ENCODE assay signal across 12 cellular contexts in the genomic region with DNA sequence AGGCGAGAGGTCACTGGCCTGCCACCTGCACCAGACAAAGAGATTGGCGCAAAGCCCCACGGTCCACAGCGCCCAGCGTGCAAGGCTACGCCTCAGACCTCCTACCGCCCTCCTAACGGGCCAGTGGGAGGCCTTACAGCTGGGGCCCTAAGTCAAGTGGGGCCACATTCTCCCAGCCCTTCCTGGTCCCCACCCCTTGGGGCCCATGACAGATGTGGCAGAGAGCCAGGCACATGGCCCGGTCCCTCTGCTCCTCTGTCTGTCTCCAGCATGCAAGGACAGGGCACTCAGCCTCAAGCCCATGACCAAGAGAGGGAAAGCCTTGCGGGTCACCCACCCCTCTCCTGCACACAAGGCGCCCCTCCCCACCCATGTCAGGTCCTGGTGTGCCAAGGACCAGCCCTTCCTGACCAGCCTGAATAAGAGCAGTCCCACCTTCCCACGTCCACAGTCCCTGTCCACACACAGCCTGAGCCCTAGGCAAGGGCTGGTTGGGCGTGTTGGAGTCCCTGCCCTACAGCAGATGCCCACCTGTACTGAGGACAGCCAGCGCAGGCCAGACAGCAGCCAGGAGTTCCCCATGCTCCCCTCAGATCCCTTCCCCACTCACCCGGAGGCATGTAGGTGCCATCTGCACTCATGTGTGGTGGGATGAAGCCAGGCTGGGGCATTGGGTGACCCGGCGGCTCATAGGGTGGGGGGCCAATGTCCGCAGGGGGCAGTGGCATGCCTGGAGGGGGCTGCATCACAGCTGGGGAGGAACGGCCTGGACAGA. TPM values are rescaled to one million over a fixed set of nuclear protein-coding genes. Genes with fewer than 3 reads are reported as not detected.
A peak's percentile ranks its signal among the peaks of the same experiment; 100 is the strongest.
DNase-seq lines count a peak whose midpoint lies in the region; ATAC-seq and TF ChIP-seq lines count a peak whose summit lies in the region.
"Had no signal": no experiment of that assay in that cellular context is flagged by ENCODE, and none has a peak within 500 bp of the region (broad histone marks: within the 10 kb centered on the region; RNA-seq: fewer than 3 reads in every experiment).

No MANE protein-coding gene starts in this region.

- peaks cover 27 to 74% (median 49%) of the 10 kb centered on the region in 4 donors for H3K4me1 Mint-ChIP-seq in naive thymus-derived CD8-positive, alpha-beta T cell

- no peak overlapping the region; a peak in 1 of 20 replicates for H3K4me3 ChIP-seq in BLaER1 treated with 17β-estradiol and CSF1 and Interleukin-3, amounts not matched to agents 10 nM and 100 nM
- no peak overlapping the region for H3K4me3 ChIP-seq in HEK293 (ENCODE audit: low read depth, low read length)
- H3K4me3 ChIP-seq in dorsolateral prefrontal cortex, result no peak overlapping the region
- H3K4me3 ChIP-seq: mucosa of descending colon, SJSA1 had no signal

- peaks cover 47 to 70% (median 58%) of the 10 kb centered on the region in 11 experiments for H3K36me3 ChIP-seq in BLaER1 treated with 17β-estradiol and CSF1 and Interleukin-3, amounts not matched to agents 10 nM and 100 nM
- peaks cover 0 to 65% of the 10 kb centered on the region in 2 experiments; a peak in 2 of 3 replicates for H3K36me3 ChIP-seq in HEK293 (ENCODE audit: control insufficient read depth in 2 of 2, insufficient read depth in 1 of 2, low read length in 2 of 2)

- H3K9me3 ChIP-seq in BLaER1 treated with 17β-estradiol and CSF1 and Interleukin-3, amounts not matched to agents 10 nM and 100 nM (replicated peaks in 1 of 11), result no peaks in the 10 kb centered on the region
- no peaks in the 10 kb centered on the region for H3K9me3 ChIP-seq in HEK293 (ENCODE audit: control insufficient read depth, insufficient read depth, low read depth, low read length)
- H3K9me3 ChIP-seq: mucosa of descending colon, SJSA1 had no signal

- peak overlapping the region in 4 of 10 donors; percentile 15 to 59 (median 42) for H3K4me3 Mint-ChIP-seq in naive thymus-derived CD8-positive, alpha-beta T cell

- peaks cover 0 to 100% (median 64%) of the 10 kb centered on the region in 11 experiments; a peak in 18 of 22 replicates for H4K20me1 ChIP-seq in BLaER1 treated with 17β-estradiol and CSF1 and Interleukin-3, amounts not matched to agents 10 nM and 100 nM

- H3K36me3 Mint-ChIP-seq in naive thymus-derived CD8-positive, alpha-beta T cell, result peaks cover 0 to 51% (median 4%) of the 10 kb centered on the region in 3 donors

- H3K9me3 Mint-ChIP-seq in naive thymus-derived CD8-positive, alpha-beta T cell, result no peaks in the 10 kb centered on the region

- DNase-seq in dorsolateral prefrontal cortex (no peak), NCI-H128 (lab: John Stamatoyannopoulos, UW; ENCODE audit: unreplicated experiment) (no peak), D341Med (ENCODE audit: low spot score) (no peak), GM19238 (ENCODE audit: insufficient read length, low spot score) (no peak)
- DNase-seq in naive thymus-derived CD8-positive, alpha-beta T cell, result no peak

- H3K9ac ChIP-seq in BLaER1 treated with 17β-estradiol and CSF1 and Interleukin-3, amounts not matched to agents 10 nM and 100 nM, result peak overlapping the region in 7 of 11 experiments; percentile 60 to 74 (median 69); a peak in 7 of 22 replicates

- H3K27me3 ChIP-seq in BLaER1 treated with 17β-estradiol and CSF1 and Interleukin-3, amounts not matched to agents 10 nM and 100 nM, result no peaks in the 10 kb centered on the region
- H3K27me3 ChIP-seq in dorsolateral prefrontal cortex, result no peaks in the 10 kb centered on the region
- H3K27me3 ChIP-seq: SJSA1 had no signal

- ATAC-seq in naive thymus-derived CD8-positive, alpha-beta T cell, result no peak
- no peak for ATAC-seq in HG02588 (IDR thresholded peaks at IDR 0.05; ENCODE audit: unreplicated experiment)
- ATAC-seq: mucosa of descending colon had no signal

- peak overlapping the region in 4 of 11 experiments; percentile 21 to 88 (median 81); a peak in 5 of 22 replicates for H3K27ac ChIP-seq in BLaER1 treated with 17β-estradiol and CSF1 and Interleukin-3, amounts not matched to agents 10 nM and 100 nM
- no peak overlapping the region for H3K27ac ChIP-seq in HEK293 (ENCODE audit: extremely low read depth, low read depth, low read length)
- H3K27ac ChIP-seq in dorsolateral prefrontal cortex, result peak overlapping the region in 57 of 59 donors; percentile 11 to 89 (median 77)
- H3K27ac ChIP-seq: SJSA1 had no signal

- TF ChIP-seq CTCF in HEK293 (tag by site-specific recombination; IDR thresholded peaks at IDR 0.05) (no peak), dorsolateral prefrontal cortex (IDR thresholded peaks at IDR 0.05 in 54 of 56, conservative IDR thresholded peaks at IDR 0.05 in 2 of 56; ENCODE audit: low read depth in 1 of 56, partially characterized antibody in 56 of 56) (no peak)

- CTCF ChIA-PET in HEK293 (lab: Yijun Ruan, JAX), result interaction anchor here (0.6 to 1.9 kb wide), 2 partner anchors 73 to 96 kb away, joined by 3 to 6 read pairs; no protein-coding TSS in a partner anchor

- H3K27ac Mint-ChIP-seq in naive thymus-derived CD8-positive, alpha-beta T cell, result peak overlapping the region; percentile 14 to 87 (median 80)

- intact Hi-C loops in dorsolateral prefrontal cortex (cut with DNase I), result loop anchor here (5.0 to 10.0 kb wide), 4 partner anchors 34 to 179 kb away; a partner anchor contains a TSS

- H3K4me2 ChIP-seq in BLaER1 treated with 17β-estradiol and CSF1 and Interleukin-3, amounts not matched to agents 10 nM and 100 nM, result peak overlapping the region; percentile 68 to 96 (median 85)

- POLR2A ChIA-PET in HEK293 (lab: Yijun Ruan, JAX), result interaction anchor here (0.5 kb wide), 1 partner anchor 111 kb away, joined by 5 read pairs; no protein-coding TSS in a partner anchor
- POLR2A ChIA-PET in naive thymus-derived CD8-positive, alpha-beta T cell (lab: Charles Lee), result interaction anchor here (0.6 to 15.5 kb wide), 3 partner anchors 23 to 60 kb away, joined by 3 to 324 read pairs (median 3); a partner anchor contains a TSS

- H3K27me3 Mint-ChIP-seq in naive thymus-derived CD8-positive, alpha-beta T cell, result no peaks in the 10 kb centered on the region

- H3K4me1 ChIP-seq in BLaER1 treated with 17β-estradiol and CSF1 and Interleukin-3, amounts not matched to agents 10 nM and 100 nM, result peaks cover 42 to 76% (median 60%) of the 10 kb centered on the region in 10 experiments
- no peaks in the 10 kb centered on the region for H3K4me1 ChIP-seq in HEK293 (ENCODE audit: control insufficient read depth, insufficient read depth, low read length)

TF ChIP-seq in HEK293, 187 proteins besides CTCF, POLR2A, EP300 and RAD21 (continues in another document):
- TF ChIP-seq SP7 (tag by site-specific recombination; IDR thresholded peaks at IDR 0.05), result no peak
- TF ChIP-seq, protein P1, sequence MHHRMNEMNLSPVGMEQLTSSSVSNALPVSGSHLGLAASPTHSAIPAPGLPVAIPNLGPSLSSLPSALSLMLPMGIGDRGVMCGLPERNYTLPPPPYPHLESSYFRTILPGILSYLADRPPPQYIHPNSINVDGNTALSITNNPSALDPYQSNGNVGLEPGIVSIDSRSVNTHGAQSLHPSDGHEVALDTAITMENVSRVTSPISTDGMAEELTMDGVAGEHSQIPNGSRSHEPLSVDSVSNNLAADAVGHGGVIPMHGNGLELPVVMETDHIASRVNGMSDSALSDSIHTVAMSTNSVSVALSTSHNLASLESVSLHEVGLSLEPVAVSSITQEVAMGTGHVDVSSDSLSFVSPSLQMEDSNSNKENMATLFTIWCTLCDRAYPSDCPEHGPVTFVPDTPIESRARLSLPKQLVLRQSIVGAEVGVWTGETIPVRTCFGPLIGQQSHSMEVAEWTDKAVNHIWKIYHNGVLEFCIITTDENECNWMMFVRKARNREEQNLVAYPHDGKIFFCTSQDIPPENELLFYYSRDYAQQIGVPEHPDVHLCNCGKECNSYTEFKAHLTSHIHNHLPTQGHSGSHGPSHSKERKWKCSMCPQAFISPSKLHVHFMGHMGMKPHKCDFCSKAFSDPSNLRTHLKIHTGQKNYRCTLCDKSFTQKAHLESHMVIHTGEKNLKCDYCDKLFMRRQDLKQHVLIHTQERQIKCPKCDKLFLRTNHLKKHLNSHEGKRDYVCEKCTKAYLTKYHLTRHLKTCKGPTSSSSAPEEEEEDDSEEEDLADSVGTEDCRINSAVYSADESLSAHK (tag by site-specific recombination; IDR thresholded peaks at IDR 0.05), result no peak
- TF ChIP-seq, protein P2, sequence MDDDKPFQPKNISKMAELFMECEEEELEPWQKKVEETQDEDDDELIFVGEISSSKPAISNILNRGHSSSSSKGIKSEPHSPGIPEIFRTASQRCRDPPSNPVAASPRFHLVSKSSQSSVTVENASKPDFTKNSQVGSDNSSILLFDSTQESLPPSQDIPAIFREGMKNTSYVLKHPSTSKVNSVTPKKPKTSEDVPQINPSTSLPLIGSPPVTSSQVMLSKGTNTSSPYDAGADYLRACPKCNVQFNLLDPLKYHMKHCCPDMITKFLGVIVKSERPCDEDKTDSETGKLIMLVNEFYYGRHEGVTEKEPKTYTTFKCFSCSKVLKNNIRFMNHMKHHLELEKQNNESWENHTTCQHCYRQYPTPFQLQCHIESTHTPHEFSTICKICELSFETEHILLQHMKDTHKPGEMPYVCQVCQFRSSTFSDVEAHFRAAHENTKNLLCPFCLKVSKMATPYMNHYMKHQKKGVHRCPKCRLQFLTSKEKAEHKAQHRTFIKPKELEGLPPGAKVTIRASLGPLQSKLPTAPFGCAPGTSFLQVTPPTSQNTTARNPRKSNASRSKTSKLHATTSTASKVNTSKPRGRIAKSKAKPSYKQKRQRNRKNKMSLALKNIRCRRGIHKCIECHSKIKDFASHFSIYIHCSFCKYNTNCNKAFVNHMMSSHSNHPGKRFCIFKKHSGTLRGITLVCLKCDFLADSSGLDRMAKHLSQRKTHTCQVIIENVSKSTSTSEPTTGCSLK (tag by site-specific recombination; IDR thresholded peaks at IDR 0.05), result no peak

RNA-seq across cellular contexts. Expression of a gene that starts 25.3 kb away (rescaled TPM):
- 100 to 1,000 TPM; 100 to 237 (median 186) TPM for total RNA-seq in dorsolateral prefrontal cortex
- 10 to 100 TPM; 23.4 to 25.5 TPM for total RNA-seq in naive thymus-derived CD8-positive, alpha-beta T cell
- 10 to 100 TPM; 18.2 to 25.3 (median 25.0) TPM for polyA plus RNA-seq in naive thymus-derived CD8-positive, alpha-beta T cell

RNA-seq across cellular contexts. Expression of a gene that starts 37.1 kb away (rescaled TPM):
- 100 to 1,000 TPM in 32 of 120 experiments, 10 to 100 TPM in 88; 41.9 to 120 (median 90.5) TPM for total RNA-seq in dorsolateral prefrontal cortex
- 10 to 100 TPM; 64.3 to 71.9 TPM for total RNA-seq in naive thymus-derived CD8-positive, alpha-beta T cell
- 100 to 1,000 TPM; 123 to 210 (median 145) TPM for polyA plus RNA-seq in naive thymus-derived CD8-positive, alpha-beta T cell

RNA-seq across cellular contexts. Expression of a gene that starts 38.8 kb away (rescaled TPM):
- total RNA-seq in dorsolateral prefrontal cortex, result 10 to 100 TPM; 28.4 to 78.4 (median 55.8) TPM
- total RNA-seq in naive thymus-derived CD8-positive, alpha-beta T cell, result 10 to 100 TPM; 53.7 to 63.1 TPM
- 10 to 100 TPM; 52.3 to 67.9 (median 62.9) TPM for polyA plus RNA-seq in naive thymus-derived CD8-positive, alpha-beta T cell

RNA-seq across cellular contexts. Expression of a gene that starts 42.9 kb away (rescaled TPM):
- total RNA-seq in dorsolateral prefrontal cortex, result 1 to 10 TPM in 59 of 120 experiments, under 1 TPM in 61; 0.30 to 2.0 (median 1.00) TPM
- under 1 TPM; 0.38 to 0.52 TPM for total RNA-seq in naive thymus-derived CD8-positive, alpha-beta T cell
- under 1 TPM in 2 of 3 donors, not detected in 1; 0.07 to 0.08 TPM for polyA plus RNA-seq in naive thymus-derived CD8-positive, alpha-beta T cell
- total RNA-seq: MCF 10A, mucosa of descending colon, SJSA1 had no signal
- polyA plus RNA-seq: aorta had no signal
